Comparison of ENCODE assay signal across 1 cellular context in the genomic region with DNA sequence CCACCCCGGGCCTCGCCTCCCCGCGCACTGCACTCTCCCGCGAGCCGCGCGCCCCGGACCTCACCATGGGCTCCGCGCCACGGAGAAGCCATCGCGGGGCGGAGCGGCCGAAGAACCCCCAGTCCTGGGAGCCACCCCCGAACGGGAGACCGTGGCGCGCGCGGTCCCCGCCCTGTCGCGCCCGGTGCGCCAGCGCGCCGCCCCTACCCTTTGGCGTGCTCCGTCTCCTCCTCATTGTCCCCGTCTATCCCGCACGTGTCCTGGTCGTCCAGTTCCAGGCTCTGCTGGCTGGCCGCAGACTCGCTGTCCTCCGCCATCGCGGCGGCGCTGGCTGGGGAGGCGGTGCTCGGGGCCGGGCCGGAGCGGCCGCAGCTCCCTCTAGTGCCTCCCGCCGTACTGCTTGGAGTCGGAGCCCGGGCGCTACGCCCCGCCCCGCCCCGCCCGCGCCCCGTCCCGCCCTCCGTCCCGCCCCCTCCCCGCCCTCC.
A peak's percentile ranks its signal among the peaks of the same experiment; 100 is the strongest.
TF ChIP-seq lines count a peak whose summit lies in the region.

A gene (minus strand): TSS at position 398 of the 485 bp plus-strand sequence. CDS start 81 bp downstream, at position 317.

TF ChIP-seq in K562, 482 proteins besides CTCF, POLR2A, EP300 and RAD21 (continued from another document and continues in another):
- TF ChIP-seq, protein P1, sequence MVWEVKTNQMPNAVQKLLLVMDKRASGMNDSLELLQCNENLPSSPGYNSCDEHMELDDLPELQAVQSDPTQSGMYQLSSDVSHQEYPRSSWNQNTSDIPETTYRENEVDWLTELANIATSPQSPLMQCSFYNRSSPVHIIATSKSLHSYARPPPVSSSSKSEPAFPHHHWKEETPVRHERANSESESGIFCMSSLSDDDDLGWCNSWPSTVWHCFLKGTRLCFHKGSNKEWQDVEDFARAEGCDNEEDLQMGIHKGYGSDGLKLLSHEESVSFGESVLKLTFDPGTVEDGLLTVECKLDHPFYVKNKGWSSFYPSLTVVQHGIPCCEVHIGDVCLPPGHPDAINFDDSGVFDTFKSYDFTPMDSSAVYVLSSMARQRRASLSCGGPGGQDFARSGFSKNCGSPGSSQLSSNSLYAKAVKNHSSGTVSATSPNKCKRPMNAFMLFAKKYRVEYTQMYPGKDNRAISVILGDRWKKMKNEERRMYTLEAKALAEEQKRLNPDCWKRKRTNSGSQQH (CRISPR knock-in tag; IDR thresholded peaks at IDR 0.05) = no peak
- no peak for TF ChIP-seq TAF15 (IDR thresholded peaks at IDR 0.05; ENCODE audit: low read depth, low read length)
- TF ChIP-seq ZNF165 (CRISPR knock-in tag; IDR thresholded peaks at IDR 0.05; ENCODE audit: borderline replicate concordance) = no peak
- no peak for TF ChIP-seq ZNF778 (CRISPR knock-in tag; IDR thresholded peaks at IDR 0.05)
- TF ChIP-seq, protein P2, sequence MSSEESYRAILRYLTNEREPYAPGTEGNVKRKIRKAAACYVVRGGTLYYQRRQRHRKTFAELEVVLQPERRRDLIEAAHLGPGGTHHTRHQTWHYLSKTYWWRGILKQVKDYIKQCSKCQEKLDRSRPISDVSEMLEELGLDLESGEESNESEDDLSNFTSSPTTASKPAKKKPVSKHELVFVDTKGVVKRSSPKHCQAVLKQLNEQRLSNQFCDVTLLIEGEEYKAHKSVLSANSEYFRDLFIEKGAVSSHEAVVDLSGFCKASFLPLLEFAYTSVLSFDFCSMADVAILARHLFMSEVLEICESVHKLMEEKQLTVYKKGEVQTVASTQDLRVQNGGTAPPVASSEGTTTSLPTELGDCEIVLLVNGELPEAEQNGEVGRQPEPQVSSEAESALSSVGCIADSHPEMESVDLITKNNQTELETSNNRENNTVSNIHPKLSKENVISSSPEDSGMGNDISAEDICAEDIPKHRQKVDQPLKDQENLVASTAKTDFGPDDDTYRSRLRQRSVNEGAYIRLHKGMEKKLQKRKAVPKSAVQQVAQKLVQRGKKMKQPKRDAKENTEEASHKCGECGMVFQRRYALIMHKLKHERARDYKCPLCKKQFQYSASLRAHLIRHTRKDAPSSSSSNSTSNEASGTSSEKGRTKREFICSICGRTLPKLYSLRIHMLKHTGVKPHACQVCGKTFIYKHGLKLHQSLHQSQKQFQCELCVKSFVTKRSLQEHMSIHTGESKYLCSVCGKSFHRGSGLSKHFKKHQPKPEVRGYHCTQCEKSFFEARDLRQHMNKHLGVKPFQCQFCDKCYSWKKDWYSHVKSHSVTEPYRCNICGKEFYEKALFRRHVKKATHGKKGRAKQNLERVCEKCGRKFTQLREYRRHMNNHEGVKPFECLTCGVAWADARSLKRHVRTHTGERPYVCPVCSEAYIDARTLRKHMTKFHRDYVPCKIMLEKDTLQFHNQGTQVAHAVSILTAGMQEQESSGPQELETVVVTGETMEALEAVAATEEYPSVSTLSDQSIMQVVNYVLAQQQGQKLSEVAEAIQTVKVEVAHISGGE (CRISPR knock-in tag; IDR thresholded peaks at IDR 0.05) = no peak
- TF ChIP-seq, protein P3, sequence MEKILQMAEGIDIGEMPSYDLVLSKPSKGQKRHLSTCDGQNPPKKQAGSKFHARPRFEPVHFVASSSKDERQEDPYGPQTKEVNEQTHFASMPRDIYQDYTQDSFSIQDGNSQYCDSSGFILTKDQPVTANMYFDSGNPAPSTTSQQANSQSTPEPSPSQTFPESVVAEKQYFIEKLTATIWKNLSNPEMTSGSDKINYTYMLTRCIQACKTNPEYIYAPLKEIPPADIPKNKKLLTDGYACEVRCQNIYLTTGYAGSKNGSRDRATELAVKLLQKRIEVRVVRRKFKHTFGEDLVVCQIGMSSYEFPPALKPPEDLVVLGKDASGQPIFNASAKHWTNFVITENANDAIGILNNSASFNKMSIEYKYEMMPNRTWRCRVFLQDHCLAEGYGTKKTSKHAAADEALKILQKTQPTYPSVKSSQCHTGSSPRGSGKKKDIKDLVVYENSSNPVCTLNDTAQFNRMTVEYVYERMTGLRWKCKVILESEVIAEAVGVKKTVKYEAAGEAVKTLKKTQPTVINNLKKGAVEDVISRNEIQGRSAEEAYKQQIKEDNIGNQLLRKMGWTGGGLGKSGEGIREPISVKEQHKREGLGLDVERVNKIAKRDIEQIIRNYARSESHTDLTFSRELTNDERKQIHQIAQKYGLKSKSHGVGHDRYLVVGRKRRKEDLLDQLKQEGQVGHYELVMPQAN (IDR thresholded peaks at IDR 0.05; ENCODE audit: borderline replicate concordance) = 0 out of 2 replicates have a peak, but pooled peaks have one; percentile 45
- TF ChIP-seq OTX1 (CRISPR knock-in tag; IDR thresholded peaks at IDR 0.05) = no peak
- TF ChIP-seq, protein P4, sequence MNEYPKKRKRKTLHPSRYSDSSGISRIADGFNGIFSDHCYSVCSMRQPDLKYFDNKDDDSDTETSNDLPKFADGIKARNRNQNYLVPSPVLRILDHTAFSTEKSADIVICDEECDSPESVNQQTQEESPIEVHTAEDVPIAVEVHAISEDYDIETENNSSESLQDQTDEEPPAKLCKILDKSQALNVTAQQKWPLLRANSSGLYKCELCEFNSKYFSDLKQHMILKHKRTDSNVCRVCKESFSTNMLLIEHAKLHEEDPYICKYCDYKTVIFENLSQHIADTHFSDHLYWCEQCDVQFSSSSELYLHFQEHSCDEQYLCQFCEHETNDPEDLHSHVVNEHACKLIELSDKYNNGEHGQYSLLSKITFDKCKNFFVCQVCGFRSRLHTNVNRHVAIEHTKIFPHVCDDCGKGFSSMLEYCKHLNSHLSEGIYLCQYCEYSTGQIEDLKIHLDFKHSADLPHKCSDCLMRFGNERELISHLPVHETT (CRISPR knock-in tag; conservative IDR thresholded peaks at IDR 0.05 in 1 of 2, IDR thresholded peaks at IDR 0.05 in 1 of 2) = no peak
- no peak for TF ChIP-seq EWSR1 (IDR thresholded peaks at IDR 0.05; ENCODE audit: borderline replicate concordance, low read depth, partially characterized antibody)
- TF ChIP-seq ZNF263 (CRISPR knock-in tag; IDR thresholded peaks at IDR 0.05; ENCODE audit: borderline replicate concordance) = no peak
- TF ChIP-seq EP400 (IDR thresholded peaks at IDR 0.05) = no peak; the same call in 1 of the 2 replicates
- TF ChIP-seq, protein P5, sequence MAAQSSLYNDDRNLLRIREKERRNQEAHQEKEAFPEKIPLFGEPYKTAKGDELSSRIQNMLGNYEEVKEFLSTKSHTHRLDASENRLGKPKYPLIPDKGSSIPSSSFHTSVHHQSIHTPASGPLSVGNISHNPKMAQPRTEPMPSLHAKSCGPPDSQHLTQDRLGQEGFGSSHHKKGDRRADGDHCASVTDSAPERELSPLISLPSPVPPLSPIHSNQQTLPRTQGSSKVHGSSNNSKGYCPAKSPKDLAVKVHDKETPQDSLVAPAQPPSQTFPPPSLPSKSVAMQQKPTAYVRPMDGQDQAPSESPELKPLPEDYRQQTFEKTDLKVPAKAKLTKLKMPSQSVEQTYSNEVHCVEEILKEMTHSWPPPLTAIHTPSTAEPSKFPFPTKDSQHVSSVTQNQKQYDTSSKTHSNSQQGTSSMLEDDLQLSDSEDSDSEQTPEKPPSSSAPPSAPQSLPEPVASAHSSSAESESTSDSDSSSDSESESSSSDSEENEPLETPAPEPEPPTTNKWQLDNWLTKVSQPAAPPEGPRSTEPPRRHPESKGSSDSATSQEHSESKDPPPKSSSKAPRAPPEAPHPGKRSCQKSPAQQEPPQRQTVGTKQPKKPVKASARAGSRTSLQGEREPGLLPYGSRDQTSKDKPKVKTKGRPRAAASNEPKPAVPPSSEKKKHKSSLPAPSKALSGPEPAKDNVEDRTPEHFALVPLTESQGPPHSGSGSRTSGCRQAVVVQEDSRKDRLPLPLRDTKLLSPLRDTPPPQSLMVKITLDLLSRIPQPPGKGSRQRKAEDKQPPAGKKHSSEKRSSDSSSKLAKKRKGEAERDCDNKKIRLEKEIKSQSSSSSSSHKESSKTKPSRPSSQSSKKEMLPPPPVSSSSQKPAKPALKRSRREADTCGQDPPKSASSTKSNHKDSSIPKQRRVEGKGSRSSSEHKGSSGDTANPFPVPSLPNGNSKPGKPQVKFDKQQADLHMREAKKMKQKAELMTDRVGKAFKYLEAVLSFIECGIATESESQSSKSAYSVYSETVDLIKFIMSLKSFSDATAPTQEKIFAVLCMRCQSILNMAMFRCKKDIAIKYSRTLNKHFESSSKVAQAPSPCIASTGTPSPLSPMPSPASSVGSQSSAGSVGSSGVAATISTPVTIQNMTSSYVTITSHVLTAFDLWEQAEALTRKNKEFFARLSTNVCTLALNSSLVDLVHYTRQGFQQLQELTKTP (IDR thresholded peaks at IDR 0.05; ENCODE audit: low read depth in 1 of 2, partially characterized antibody in 2 of 2) = no peak
- no peak for TF ChIP-seq RBM15 (IDR thresholded peaks at IDR 0.05; ENCODE audit: insufficient read depth, low read length)
- no peak for TF ChIP-seq GTF2A2 (tag; IDR thresholded peaks at IDR 0.05)
- peak; percentile 44 for TF ChIP-seq FUS (optimal IDR thresholded peaks at IDR 0.05; ENCODE audit: low read depth, low read length)
- TF ChIP-seq KDM5B (IDR thresholded peaks at IDR 0.05; ENCODE audit: insufficient replicate concordance, low read depth, low read length) = peak; percentile 92
- TF ChIP-seq, protein P6, sequence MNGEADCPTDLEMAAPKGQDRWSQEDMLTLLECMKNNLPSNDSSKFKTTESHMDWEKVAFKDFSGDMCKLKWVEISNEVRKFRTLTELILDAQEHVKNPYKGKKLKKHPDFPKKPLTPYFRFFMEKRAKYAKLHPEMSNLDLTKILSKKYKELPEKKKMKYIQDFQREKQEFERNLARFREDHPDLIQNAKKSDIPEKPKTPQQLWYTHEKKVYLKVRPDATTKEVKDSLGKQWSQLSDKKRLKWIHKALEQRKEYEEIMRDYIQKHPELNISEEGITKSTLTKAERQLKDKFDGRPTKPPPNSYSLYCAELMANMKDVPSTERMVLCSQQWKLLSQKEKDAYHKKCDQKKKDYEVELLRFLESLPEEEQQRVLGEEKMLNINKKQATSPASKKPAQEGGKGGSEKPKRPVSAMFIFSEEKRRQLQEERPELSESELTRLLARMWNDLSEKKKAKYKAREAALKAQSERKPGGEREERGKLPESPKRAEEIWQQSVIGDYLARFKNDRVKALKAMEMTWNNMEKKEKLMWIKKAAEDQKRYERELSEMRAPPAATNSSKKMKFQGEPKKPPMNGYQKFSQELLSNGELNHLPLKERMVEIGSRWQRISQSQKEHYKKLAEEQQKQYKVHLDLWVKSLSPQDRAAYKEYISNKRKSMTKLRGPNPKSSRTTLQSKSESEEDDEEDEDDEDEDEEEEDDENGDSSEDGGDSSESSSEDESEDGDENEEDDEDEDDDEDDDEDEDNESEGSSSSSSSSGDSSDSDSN (IDR thresholded peaks at IDR 0.05; ENCODE audit: borderline replicate concordance in 1 of 2, low read depth in 2 of 2, low read length in 2 of 2) = peak; percentile 72 to 94; a peak in 2 of 4 replicates
- no peak for TF ChIP-seq MEIS2 (IDR thresholded peaks at IDR 0.05; ENCODE audit: partially characterized antibody)
- TF ChIP-seq CEBPB (tag; IDR thresholded peaks at IDR 0.05) = no peak
- no peak for TF ChIP-seq ZNF41 (CRISPR knock-in tag; conservative IDR thresholded peaks at IDR 0.05)
- no peak for TF ChIP-seq RBM25 (IDR thresholded peaks at IDR 0.05; ENCODE audit: low read depth, low read length, severe bottlenecking)
- TF ChIP-seq, protein P7, sequence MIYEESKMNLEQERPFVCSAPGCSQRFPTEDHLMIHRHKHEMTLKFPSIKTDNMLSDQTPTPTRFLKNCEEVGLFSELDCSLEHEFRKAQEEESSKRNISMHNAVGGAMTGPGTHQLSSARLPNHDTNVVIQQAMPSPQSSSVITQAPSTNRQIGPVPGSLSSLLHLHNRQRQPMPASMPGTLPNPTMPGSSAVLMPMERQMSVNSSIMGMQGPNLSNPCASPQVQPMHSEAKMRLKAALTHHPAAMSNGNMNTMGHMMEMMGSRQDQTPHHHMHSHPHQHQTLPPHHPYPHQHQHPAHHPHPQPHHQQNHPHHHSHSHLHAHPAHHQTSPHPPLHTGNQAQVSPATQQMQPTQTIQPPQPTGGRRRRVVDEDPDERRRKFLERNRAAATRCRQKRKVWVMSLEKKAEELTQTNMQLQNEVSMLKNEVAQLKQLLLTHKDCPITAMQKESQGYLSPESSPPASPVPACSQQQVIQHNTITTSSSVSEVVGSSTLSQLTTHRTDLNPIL (CRISPR knock-in tag; IDR thresholded peaks at IDR 0.05) = no peak
- no peak for TF ChIP-seq ZNF239 (CRISPR knock-in tag; IDR thresholded peaks at IDR 0.05)
- no peak for TF ChIP-seq MEF2D (tag; conservative IDR thresholded peaks at IDR 0.05; ENCODE audit: low read depth)
- peak; percentile 51 for TF ChIP-seq TBP (optimal IDR thresholded peaks at IDR 0.05; ENCODE audit: low read depth, low read length)
- TF ChIP-seq GABPB1 (CRISPR knock-in tag; IDR thresholded peaks at IDR 0.05) = 0 out of 2 replicates have a peak, but pooled peaks have one; percentile 39
- TF ChIP-seq GATAD2A (IDR thresholded peaks at IDR 0.05) = 0 out of 2 replicates have a peak, but pooled peaks have one; percentile 42
- no peak for TF ChIP-seq ILF3 (IDR thresholded peaks at IDR 0.05; ENCODE audit: borderline replicate concordance)
- TF ChIP-seq NBN (IDR thresholded peaks at IDR 0.05; ENCODE audit: low read depth) = no peak
- no peak for TF ChIP-seq CBX2 (IDR thresholded peaks at IDR 0.05; ENCODE audit: insufficient read depth, low read length, poor library complexity, severe bottlenecking)
- TF ChIP-seq ASH1L (IDR thresholded peaks at IDR 0.05; ENCODE audit: borderline replicate concordance, low read depth, partially characterized antibody) = no peak
- TF ChIP-seq ZNF197 (CRISPR knock-in tag; IDR thresholded peaks at IDR 0.05; ENCODE audit: low read depth) = no peak
- no peak for TF ChIP-seq GTF2E2 (tag; IDR thresholded peaks at IDR 0.05)
- no peak for TF ChIP-seq BRF1 (IDR thresholded peaks at IDR 0.05; ENCODE audit: borderline replicate concordance, extremely low read depth, insufficient read length)
- TF ChIP-seq, protein P8, sequence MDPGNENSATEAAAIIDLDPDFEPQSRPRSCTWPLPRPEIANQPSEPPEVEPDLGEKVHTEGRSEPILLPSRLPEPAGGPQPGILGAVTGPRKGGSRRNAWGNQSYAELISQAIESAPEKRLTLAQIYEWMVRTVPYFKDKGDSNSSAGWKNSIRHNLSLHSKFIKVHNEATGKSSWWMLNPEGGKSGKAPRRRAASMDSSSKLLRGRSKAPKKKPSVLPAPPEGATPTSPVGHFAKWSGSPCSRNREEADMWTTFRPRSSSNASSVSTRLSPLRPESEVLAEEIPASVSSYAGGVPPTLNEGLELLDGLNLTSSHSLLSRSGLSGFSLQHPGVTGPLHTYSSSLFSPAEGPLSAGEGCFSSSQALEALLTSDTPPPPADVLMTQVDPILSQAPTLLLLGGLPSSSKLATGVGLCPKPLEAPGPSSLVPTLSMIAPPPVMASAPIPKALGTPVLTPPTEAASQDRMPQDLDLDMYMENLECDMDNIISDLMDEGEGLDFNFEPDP (CRISPR knock-in tag; IDR thresholded peaks at IDR 0.05) = no peak
- no peak for TF ChIP-seq MTF1 (CRISPR knock-in tag; IDR thresholded peaks at IDR 0.05; ENCODE audit: borderline replicate concordance)
- TF ChIP-seq MCM5 (IDR thresholded peaks at IDR 0.05; ENCODE audit: low read depth) = no peak
- TF ChIP-seq MAFF (IDR thresholded peaks at IDR 0.05; ENCODE audit: low read length) = no peak
- TF ChIP-seq TRIM24 (IDR thresholded peaks at IDR 0.05) = 0 out of 4 replicates have a peak, but pooled peaks of 1 of the 2 experiments have one; percentile 23
- peak; percentile 40; the same call in 1 of the 2 replicates for TF ChIP-seq MBD2 (IDR thresholded peaks at IDR 0.05; ENCODE audit: borderline replicate concordance, low read depth)
- no peak for TF ChIP-seq TFAM (CRISPR knock-in tag; conservative IDR thresholded peaks at IDR 0.05)
- TF ChIP-seq SMC3 (conservative IDR thresholded peaks at IDR 0.05; ENCODE audit: insufficient read depth, low read depth, low read length) = no peak
- TF ChIP-seq PHB2 (IDR thresholded peaks at IDR 0.05; ENCODE audit: low read depth) = no peak
- TF ChIP-seq, protein P9, sequence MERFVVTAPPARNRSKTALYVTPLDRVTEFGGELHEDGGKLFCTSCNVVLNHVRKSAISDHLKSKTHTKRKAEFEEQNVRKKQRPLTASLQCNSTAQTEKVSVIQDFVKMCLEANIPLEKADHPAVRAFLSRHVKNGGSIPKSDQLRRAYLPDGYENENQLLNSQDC (CRISPR knock-in tag; IDR thresholded peaks at IDR 0.05) = 0 out of 2 replicates have a peak, but pooled peaks have one; percentile 42
- no peak for TF ChIP-seq HDAC8 (tag; IDR thresholded peaks at IDR 0.05)
